Comparison of ENCODE assay signal across 1 cellular context in genomic region chr13:26475176-26476110, GRCh38.
TF ChIP-seq lines count a peak whose summit lies in the region.

No MANE protein-coding gene starts in this region.

TF ChIP-seq in liver, 16 proteins besides CTCF, POLR2A, EP300 and RAD21 (continued from another document):
- TF ChIP-seq, protein P1, sequence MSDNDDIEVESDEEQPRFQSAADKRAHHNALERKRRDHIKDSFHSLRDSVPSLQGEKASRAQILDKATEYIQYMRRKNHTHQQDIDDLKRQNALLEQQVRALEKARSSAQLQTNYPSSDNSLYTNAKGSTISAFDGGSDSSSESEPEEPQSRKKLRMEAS (IDR thresholded peaks at IDR 0.05): no peak
